11 cellular contexts compared by ENCODE assay signal in the genomic region with DNA sequence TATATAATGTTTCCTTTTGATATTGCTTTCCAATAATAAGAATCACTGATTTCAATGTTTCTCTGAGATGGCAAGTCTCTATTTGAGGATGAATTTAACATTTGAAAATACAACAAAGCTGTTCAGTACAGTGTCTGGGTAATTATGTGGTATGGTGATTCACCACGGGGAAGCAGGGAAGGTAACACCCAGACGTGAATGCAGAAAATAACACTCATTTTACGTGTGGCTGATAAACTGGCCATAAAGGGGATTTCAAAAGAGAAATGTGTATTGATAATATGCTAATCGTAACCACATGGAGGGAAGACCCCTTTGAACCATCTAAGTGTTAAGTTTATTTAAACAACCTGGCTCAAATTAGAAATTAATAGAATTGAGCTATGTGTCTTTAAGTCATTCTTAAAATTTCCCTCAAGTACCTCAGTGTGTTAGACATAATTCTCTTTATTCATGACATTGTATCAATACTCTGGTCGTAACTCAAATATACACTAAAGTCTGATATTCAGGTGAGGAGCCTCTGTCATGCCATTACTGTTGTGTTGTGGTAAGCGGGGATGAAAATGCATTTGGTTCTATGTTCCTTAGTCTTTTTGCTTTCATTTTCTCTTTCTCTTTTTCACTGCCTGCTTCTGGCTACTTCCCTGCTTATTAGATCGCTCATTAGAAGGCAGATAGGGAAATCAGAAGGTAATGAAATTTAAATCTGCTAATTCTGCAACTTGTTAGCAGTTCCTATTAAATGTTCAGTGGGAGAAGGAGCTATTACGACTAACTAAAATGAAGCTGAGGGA.
DNase-seq lines count a peak whose midpoint lies in the region; ATAC-seq, FAIRE-seq and TF ChIP-seq lines count a peak whose summit lies in the region.
"Had no signal": no experiment of that assay in that cellular context is flagged by ENCODE, and none has a peak within 500 bp of the region (broad histone marks: within the 10 kb centered on the region; RNA-seq: fewer than 3 reads in every experiment).

No MANE protein-coding gene starts in this region.

- 53 to 70% methylated on average over 8 of the region's 8 CpGs for WGBS in gastroesophageal sphincter (ENCODE audit: low coverage in 1 of 2), 2 donors

- no peaks in the 10 kb centered on the region for H3K79me2 ChIP-seq in astrocyte (ENCODE audit: insufficient read depth, low read length)

- H2AFZ ChIP-seq in astrocyte (ENCODE audit: low read depth, low read length), result no peak overlapping the region

- FAIRE-seq in astrocyte (lab: Jason Lieb, UNC), result no peak

- no peaks in the 10 kb centered on the region for H3K9me3 Mint-ChIP-seq in astrocyte (ENCODE audit: unreplicated experiment)

- H3K27ac ChIP-seq in astrocyte (ENCODE audit: low read depth, low read length), result no peak overlapping the region
- H3K27ac ChIP-seq in gastroesophageal sphincter, result no peak overlapping the region
- no peak overlapping the region for H3K27ac ChIP-seq in RWPE1
- H3K27ac ChIP-seq: brain microvascular endothelial cell had no signal

- no peak for TF ChIP-seq POLR2A in gastroesophageal sphincter (IDR thresholded peaks at IDR 0.05)

- H3K27me3 ChIP-seq in astrocyte (ENCODE audit: insufficient read depth, low read length), result no peaks in the 10 kb centered on the region
- no peaks in the 10 kb centered on the region for H3K27me3 ChIP-seq in gastroesophageal sphincter
- H3K27me3 ChIP-seq: brain microvascular endothelial cell had no signal

- H3K27ac Mint-ChIP-seq in astrocyte (ENCODE audit: unreplicated experiment), result no peak overlapping the region

- POLR2A ChIA-PET in RWPE1 (lab: Yijun Ruan, JAX; ENCODE audit: low non-redundant PET), result no interaction called here

- peak overlapping the region; percentile 56 for H3K4me2 ChIP-seq in astrocyte (ENCODE audit: low read length)

- no peak overlapping the region for H3K4me3 Mint-ChIP-seq in astrocyte (ENCODE audit: unreplicated experiment)

- ATAC-seq in GM19043 (IDR thresholded peaks at IDR 0.05; ENCODE audit: low read depth, unreplicated experiment) (peak; percentile 47), HG02885 (IDR thresholded peaks at IDR 0.05; ENCODE audit: poor library complexity, unreplicated experiment) (peak; percentile 70), sciatic nerve (peak; percentile 70), gastroesophageal sphincter (no peak)

- no peaks in the 10 kb centered on the region for H4K20me1 ChIP-seq in astrocyte (ENCODE audit: insufficient read depth, low read length)

- H3K4me3 ChIP-seq in astrocyte (ENCODE audit: insufficient read depth, low read depth, low read length), result no peak overlapping the region
- H3K4me3 ChIP-seq in gastroesophageal sphincter, result peak overlapping the region in 1 of 2 donors; percentile 18

- DNase-seq in astrocyte (ENCODE audit: low read depth) (peak; percentile 25), sciatic nerve (ENCODE audit: low spot score) (no peak), NCI-H524 treated with DMSO at 0.1 percent for 48 hours (lab: John Stamatoyannopoulos, UW) (no peak), RWPE1 (ENCODE audit: low spot score) (no peak)
- DNase-seq in activated effector memory CD4-positive, alpha-beta T cell treated with anti-CD3 and anti-CD28 coated beads, Interleukin-2, amount 50 U/mL, for 16 hours, result no peak
- DNase-seq: brain microvascular endothelial cell, naive B cell, SHP77 had no signal

- H3K9ac ChIP-seq in astrocyte (ENCODE audit: low read length), result peak overlapping the region; percentile 43

- H3K4me1 ChIP-seq in astrocyte (ENCODE audit: insufficient read depth, low read length) (no peaks in the 10 kb centered on the region), gastroesophageal sphincter (peaks cover 0 to 12% (median 0%) of the 10 kb centered on the region in 3 donors)

- CTCF ChIA-PET in RWPE1 (lab: Yijun Ruan, JAX), result interaction anchor here (0.6 kb wide), 1 partner anchor 39 kb away, joined by 3 read pairs; no protein-coding TSS in a partner anchor

- no peaks in the 10 kb centered on the region for H3K36me3 Mint-ChIP-seq in astrocyte (ENCODE audit: low read depth, unreplicated experiment)
- H3K36me3 Mint-ChIP-seq: naive B cell had no signal

- intact Hi-C loops in sciatic nerve (cut with DNase I), result no loop called here

- H3K4me1 Mint-ChIP-seq in astrocyte (ENCODE audit: low read depth, unreplicated experiment), result no peaks in the 10 kb centered on the region
- H3K4me1 Mint-ChIP-seq: naive B cell had no signal

- no peaks in the 10 kb centered on the region for H3K9me3 ChIP-seq in astrocyte (ENCODE audit: insufficient read depth, low read depth, low read length)
- no peaks in the 10 kb centered on the region for H3K9me3 ChIP-seq in gastroesophageal sphincter

- no peak for TF ChIP-seq EP300 in gastroesophageal sphincter (IDR thresholded peaks at IDR 0.05)

- no peaks in the 10 kb centered on the region for H3K27me3 Mint-ChIP-seq in astrocyte (ENCODE audit: low read depth, unreplicated experiment)
- H3K27me3 Mint-ChIP-seq: naive B cell had no signal

- TF ChIP-seq CTCF in astrocyte (IDR thresholded peaks at IDR 0.05; ENCODE audit: insufficient read depth, low read depth, low read length) (no peak), gastroesophageal sphincter (IDR thresholded peaks at IDR 0.05) (no peak), RWPE1 (conservative IDR thresholded peaks at IDR 0.05; ENCODE audit: low read depth) (no peak)

- H3K36me3 ChIP-seq in astrocyte (ENCODE audit: insufficient read depth, low read length), result no peaks in the 10 kb centered on the region
- no peaks in the 10 kb centered on the region for H3K36me3 ChIP-seq in gastroesophageal sphincter
- H3K36me3 ChIP-seq: brain microvascular endothelial cell had no signal
